ENCODE assay signal across 1 cellular context in the genomic region with DNA sequence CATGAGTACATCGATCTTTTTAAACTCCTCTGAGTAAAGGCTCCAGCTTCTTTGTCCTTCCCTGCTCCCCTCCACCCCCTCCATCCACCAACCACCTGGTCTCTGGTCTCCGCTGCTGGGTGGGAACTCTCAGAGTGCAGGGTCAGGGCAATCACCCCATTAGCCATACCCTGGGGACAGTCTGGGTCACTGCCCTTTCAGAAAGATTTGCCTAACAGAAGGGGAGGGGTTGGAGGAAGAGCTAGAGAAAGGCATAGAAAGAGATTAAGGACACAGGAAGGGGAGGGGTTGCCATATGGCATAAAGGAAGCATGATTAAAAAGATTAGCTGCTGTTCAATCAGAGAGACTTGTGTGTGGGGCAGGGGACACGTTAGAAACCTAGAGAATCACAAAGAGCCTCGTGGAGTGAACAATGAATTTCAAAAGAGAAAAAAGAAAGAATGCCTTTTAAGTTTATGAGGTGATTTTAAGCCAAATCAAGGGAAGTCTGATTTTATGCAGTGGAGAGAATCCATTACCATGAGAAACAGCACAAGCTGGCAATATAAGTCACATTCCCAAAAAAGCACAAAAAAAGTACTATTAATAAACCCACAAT.
A peak's percentile ranks its signal among the peaks of the same experiment; 100 is the strongest.
TF ChIP-seq lines count a peak whose summit lies in the region.

No MANE protein-coding gene starts in this region.

TF ChIP-seq in GM12878, 131 proteins besides CTCF, POLR2A, EP300 and RAD21 (continued from another document):
- TF ChIP-seq, protein P1, sequence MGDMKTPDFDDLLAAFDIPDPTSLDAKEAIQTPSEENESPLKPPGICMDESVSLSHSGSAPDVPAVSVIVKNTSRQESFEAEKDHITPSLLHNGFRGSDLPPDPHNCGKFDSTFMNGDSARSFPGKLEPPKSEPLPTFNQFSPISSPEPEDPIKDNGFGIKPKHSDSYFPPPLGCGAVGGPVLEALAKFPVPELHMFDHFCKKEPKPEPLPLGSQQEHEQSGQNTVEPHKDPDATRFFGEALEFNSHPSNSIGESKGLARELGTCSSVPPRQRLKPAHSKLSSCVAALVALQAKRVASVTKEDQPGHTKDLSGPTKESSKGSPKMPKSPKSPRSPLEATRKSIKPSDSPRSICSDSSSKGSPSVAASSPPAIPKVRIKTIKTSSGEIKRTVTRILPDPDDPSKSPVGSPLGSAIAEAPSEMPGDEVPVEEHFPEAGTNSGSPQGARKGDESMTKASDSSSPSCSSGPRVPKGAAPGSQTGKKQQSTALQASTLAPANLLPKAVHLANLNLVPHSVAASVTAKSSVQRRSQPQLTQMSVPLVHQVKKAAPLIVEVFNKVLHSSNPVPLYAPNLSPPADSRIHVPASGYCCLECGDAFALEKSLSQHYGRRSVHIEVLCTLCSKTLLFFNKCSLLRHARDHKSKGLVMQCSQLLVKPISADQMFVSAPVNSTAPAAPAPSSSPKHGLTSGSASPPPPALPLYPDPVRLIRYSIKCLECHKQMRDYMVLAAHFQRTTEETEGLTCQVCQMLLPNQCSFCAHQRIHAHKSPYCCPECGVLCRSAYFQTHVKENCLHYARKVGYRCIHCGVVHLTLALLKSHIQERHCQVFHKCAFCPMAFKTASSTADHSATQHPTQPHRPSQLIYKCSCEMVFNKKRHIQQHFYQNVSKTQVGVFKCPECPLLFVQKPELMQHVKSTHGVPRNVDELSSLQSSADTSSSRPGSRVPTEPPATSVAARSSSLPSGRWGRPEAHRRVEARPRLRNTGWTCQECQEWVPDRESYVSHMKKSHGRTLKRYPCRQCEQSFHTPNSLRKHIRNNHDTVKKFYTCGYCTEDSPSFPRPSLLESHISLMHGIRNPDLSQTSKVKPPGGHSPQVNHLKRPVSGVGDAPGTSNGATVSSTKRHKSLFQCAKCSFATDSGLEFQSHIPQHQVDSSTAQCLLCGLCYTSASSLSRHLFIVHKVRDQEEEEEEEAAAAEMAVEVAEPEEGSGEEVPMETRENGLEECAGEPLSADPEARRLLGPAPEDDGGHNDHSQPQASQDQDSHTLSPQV (IDR thresholded peaks at IDR 0.05) = no peak
- TF ChIP-seq NBN (IDR thresholded peaks at IDR 0.05) = no peak
- TF ChIP-seq, protein P2, sequence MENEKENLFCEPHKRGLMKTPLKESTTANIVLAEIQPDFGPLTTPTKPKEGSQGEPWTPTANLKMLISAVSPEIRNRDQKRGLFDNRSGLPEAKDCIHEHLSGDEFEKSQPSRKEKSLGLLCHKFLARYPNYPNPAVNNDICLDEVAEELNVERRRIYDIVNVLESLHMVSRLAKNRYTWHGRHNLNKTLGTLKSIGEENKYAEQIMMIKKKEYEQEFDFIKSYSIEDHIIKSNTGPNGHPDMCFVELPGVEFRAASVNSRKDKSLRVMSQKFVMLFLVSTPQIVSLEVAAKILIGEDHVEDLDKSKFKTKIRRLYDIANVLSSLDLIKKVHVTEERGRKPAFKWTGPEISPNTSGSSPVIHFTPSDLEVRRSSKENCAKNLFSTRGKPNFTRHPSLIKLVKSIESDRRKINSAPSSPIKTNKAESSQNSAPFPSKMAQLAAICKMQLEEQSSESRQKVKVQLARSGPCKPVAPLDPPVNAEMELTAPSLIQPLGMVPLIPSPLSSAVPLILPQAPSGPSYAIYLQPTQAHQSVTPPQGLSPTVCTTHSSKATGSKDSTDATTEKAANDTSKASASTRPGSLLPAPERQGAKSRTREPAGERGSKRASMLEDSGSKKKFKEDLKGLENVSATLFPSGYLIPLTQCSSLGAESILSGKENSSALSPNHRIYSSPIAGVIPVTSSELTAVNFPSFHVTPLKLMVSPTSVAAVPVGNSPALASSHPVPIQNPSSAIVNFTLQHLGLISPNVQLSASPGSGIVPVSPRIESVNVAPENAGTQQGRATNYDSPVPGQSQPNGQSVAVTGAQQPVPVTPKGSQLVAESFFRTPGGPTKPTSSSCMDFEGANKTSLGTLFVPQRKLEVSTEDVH (IDR thresholded peaks at IDR 0.05; ENCODE audit: low read depth, partially characterized antibody) = no peak
- TF ChIP-seq NFXL1 (IDR thresholded peaks at IDR 0.05; ENCODE audit: borderline replicate concordance) = no peak
- peak in 1 of 2 experiments; percentile 17; a peak in 1 of 4 replicates for TF ChIP-seq IKZF2 (IDR thresholded peaks at IDR 0.05)
- TF ChIP-seq BCL11A (IDR thresholded peaks at IDR 0.05; ENCODE audit: low read depth, low read length) = no peak
- no peak for TF ChIP-seq CEBPB (IDR thresholded peaks at IDR 0.05; ENCODE audit: borderline replicate concordance in 1 of 2, low read depth in 2 of 2, low read length in 2 of 2)
- peak; percentile 32; the same call in 1 of the 2 replicates for TF ChIP-seq MTA2 (IDR thresholded peaks at IDR 0.05; ENCODE audit: low read depth)
- no peak for TF ChIP-seq FOXK2 (IDR thresholded peaks at IDR 0.05)
- no peak for TF ChIP-seq POLR2AphosphoS5 (IDR thresholded peaks at IDR 0.05; ENCODE audit: low read length)
- peak; percentile 97 for TF ChIP-seq NR2F1 (conservative IDR thresholded peaks at IDR 0.05)
- TF ChIP-seq SP1 (IDR thresholded peaks at IDR 0.05; ENCODE audit: low read depth, low read length) = no peak
- no peak for TF ChIP-seq ATF7 (IDR thresholded peaks at IDR 0.05; ENCODE audit: low read depth)
- TF ChIP-seq JUNB (IDR thresholded peaks at IDR 0.05) = no peak
- TF ChIP-seq, protein P3, sequence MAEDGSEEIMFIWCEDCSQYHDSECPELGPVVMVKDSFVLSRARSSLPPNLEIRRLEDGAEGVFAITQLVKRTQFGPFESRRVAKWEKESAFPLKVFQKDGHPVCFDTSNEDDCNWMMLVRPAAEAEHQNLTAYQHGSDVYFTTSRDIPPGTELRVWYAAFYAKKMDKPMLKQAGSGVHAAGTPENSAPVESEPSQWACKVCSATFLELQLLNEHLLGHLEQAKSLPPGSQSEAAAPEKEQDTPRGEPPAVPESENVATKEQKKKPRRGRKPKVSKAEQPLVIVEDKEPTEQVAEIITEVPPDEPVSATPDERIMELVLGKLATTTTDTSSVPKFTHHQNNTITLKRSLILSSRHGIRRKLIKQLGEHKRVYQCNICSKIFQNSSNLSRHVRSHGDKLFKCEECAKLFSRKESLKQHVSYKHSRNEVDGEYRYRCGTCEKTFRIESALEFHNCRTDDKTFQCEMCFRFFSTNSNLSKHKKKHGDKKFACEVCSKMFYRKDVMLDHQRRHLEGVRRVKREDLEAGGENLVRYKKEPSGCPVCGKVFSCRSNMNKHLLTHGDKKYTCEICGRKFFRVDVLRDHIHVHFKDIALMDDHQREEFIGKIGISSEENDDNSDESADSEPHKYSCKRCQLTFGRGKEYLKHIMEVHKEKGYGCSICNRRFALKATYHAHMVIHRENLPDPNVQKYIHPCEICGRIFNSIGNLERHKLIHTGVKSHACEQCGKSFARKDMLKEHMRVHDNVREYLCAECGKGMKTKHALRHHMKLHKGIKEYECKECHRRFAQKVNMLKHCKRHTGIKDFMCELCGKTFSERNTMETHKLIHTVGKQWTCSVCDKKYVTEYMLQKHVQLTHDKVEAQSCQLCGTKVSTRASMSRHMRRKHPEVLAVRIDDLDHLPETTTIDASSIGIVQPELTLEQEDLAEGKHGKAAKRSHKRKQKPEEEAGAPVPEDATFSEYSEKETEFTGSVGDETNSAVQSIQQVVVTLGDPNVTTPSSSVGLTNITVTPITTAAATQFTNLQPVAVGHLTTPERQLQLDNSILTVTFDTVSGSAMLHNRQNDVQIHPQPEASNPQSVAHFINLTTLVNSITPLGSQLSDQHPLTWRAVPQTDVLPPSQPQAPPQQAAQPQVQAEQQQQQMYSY (CRISPR knock-in tag; IDR thresholded peaks at IDR 0.05) = no peak
- no peak for TF ChIP-seq PAX5 (IDR thresholded peaks at IDR 0.05; ENCODE audit: borderline replicate concordance, low read depth, low read length)
- TF ChIP-seq ZBED1 (IDR thresholded peaks at IDR 0.05; ENCODE audit: borderline replicate concordance) = no peak
- no peak for TF ChIP-seq EZH2 (IDR thresholded peaks at IDR 0.05; ENCODE audit: borderline replicate concordance, control insufficient read depth, low read depth, low read length)
- peak; percentile 72 for TF ChIP-seq MEF2B (IDR thresholded peaks at IDR 0.05; ENCODE audit: partially characterized antibody, poor library complexity, severe bottlenecking)
TF ChIP-seq in GM12878: peak in this region for 4.
